8 cellular contexts compared by ENCODE assay signal in the genomic region with DNA sequence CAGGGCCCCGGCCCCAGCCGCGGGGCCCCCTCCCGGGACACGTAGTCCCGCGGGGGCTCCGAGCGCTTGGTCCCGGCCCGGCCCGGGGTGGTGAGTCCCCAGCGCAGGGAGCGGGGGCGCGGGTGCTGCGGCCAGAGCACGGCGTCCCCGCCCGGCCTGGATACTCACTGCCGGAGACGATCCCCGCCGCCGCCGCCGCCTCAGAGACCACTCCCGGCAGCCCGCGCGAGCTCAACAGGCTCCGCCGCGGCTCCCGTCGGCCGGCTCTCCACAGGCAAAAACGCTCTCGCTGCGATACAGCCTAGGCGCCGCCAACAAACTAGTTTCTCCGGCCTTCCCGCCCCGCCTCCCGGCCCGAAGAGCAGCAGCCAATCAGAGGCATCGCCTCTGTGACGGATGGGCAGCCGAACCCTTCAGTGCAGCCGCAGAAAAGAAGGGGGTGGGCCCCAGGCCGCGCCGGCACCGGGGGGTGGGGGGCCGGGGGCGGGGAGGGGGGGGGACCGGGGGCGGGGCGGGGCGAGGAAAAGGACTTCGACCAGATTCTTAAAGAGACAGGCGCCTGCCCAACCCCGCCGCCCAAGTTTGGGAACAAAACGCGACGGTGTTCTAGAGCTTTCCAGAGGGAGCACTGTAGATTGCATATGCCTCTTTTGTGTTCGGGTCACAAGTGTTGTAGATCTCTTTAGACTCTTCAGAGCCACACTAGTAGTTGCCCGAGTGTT. TPM values are rescaled to one million over a fixed set of nuclear protein-coding genes. Genes with fewer than 3 reads are reported as not detected.
DNase-seq lines count a peak whose midpoint lies in the region; ATAC-seq and TF ChIP-seq lines count a peak whose summit lies in the region.

Gene KLHL25, minus strand, starts transcription at position 328 of the 722 bp plus-strand sequence. CDS start 25,115 bp downstream, outside the sequence.

- peak within 1 kb of the TSS; percentile 49; the same call in 1 of the 2 replicates for H3K9ac ChIP-seq in KMS-11

- peaks cover 11% of the 10 kb centered on the region for H3K4me1 ChIP-seq in KMS-11 (ENCODE audit: low read depth, poor library complexity, severe bottlenecking)
- H3K4me1 ChIP-seq in Panc1 (ENCODE audit: control insufficient read depth, insufficient read depth, low read length): peaks cover 17% of the 10 kb centered on the region

- peak; percentile 70 for DNase-seq in DMS79 (lab: John Stamatoyannopoulos, UW)
- DNase-seq in Panc1 (ENCODE audit: low read depth, low spot score): peak; percentile 45
- DNase-seq in activated T-helper 1 cell treated with Interleukin-2 at 50 U/mL for 16 hours (ENCODE audit: low read depth): peak; percentile 89
- peak; percentile 93 for DNase-seq in fibroblast of gingiva (ENCODE audit: low read depth)
- peak; percentile 90 for DNase-seq in naive B cell
- DNase-seq in stimulated activated effector memory CD8-positive, alpha-beta T cell treated with anti-CD3 and anti-CD28 coated beads, Interleukin-12 subunit alpha, Interleukin-12 subunit beta, amount 100 ng/mL, for 72 hours (ENCODE audit: low spot score in 2 of 2): peak; percentile 77 to 91

- no peaks in the 10 kb centered on the region for H4K20me1 ChIP-seq in KMS-11 (ENCODE audit: insufficient read depth)

- no peaks in the 10 kb centered on the region for H3K36me3 Mint-ChIP-seq in naive B cell
- H3K36me3 Mint-ChIP-seq in stimulated activated effector memory CD8-positive, alpha-beta T cell treated with anti-CD3 and anti-CD28 coated beads, Interleukin-12 subunit alpha, Interleukin-12 subunit beta, amount 100 ng/mL, for 72 hours: peaks cover 6% of the 10 kb centered on the region

- peak within 1 kb of the TSS; percentile 89 to 96 (median 94) for H3K4me3 Mint-ChIP-seq in naive B cell
- peak within 1 kb of the TSS; percentile 80 for H3K4me3 Mint-ChIP-seq in stimulated activated effector memory CD8-positive, alpha-beta T cell treated with anti-CD3 and anti-CD28 coated beads, Interleukin-12 subunit alpha, Interleukin-12 subunit beta, amount 100 ng/mL, for 72 hours

- CTCF ChIA-PET in Panc1 (lab: Charles Lee): no interaction called here

- peak; percentile 99 for ATAC-seq in GM21786 (IDR thresholded peaks at IDR 0.05; ENCODE audit: unreplicated experiment)
- ATAC-seq in Panc1: peak; percentile 98
- ATAC-seq in naive B cell (ENCODE audit: low read depth in 2 of 2): peak; percentile 95 to 97
- ATAC-seq in stimulated activated effector memory CD8-positive, alpha-beta T cell treated with anti-CD3 and anti-CD28 coated beads, Interleukin-12 subunit alpha, Interleukin-12 subunit beta, amount 100 ng/mL, for 72 hours: peak; percentile 96

- no TSS peak for BruUV-seq in Panc1 (replicated peaks; lab: Mats Ljungman, UMichigan)

- peaks cover 0 to 3% (median 0%) of the 10 kb centered on the region in 7 donors for H3K9me3 Mint-ChIP-seq in naive B cell
- H3K9me3 Mint-ChIP-seq in stimulated activated effector memory CD8-positive, alpha-beta T cell treated with anti-CD3 and anti-CD28 coated beads, Interleukin-12 subunit alpha, Interleukin-12 subunit beta, amount 100 ng/mL, for 72 hours: no peaks in the 10 kb centered on the region

- H3K27me3 ChIP-seq in KMS-11 (ENCODE audit: insufficient read depth, low read depth): no peaks in the 10 kb centered on the region
- H3K27me3 ChIP-seq in Panc1 (ENCODE audit: control insufficient read depth, insufficient read depth, low read length): no peaks in the 10 kb centered on the region

- H3K4me2 ChIP-seq in KMS-11: peak within 1 kb of the TSS; percentile 97

- no peaks in the 10 kb centered on the region for H3K36me3 ChIP-seq in KMS-11 (ENCODE audit: insufficient read depth)
- H3K36me3 ChIP-seq in Panc1 (ENCODE audit: control insufficient read depth, insufficient read depth, low read length): no peaks in the 10 kb centered on the region; the same call in 1 of the 2 replicates

- no peak within 1 kb of the TSS for H3K27ac ChIP-seq in KMS-11
- H3K27ac ChIP-seq in Panc1 (ENCODE audit: low read length): peak within 1 kb of the TSS; percentile 84

- peaks cover 12% of the 10 kb centered on the region; the same call in 1 of the 2 replicates for H3K79me2 ChIP-seq in KMS-11 (ENCODE audit: insufficient read depth, low read depth)

- intact Hi-C loops in Panc1 (cut with micrococcal nuclease; ENCODE audit: unreplicated experiment): no loop called here

- H3K27me3 Mint-ChIP-seq in naive B cell: peaks cover 5 to 21% (median 18%) of the 10 kb centered on the region in 3 donors

- no peak within 1 kb of the TSS for H3K4me3 ChIP-seq in KMS-11 (IDR thresholded peaks at IDR 0.05; ENCODE audit: insufficient read depth, low read depth, low read length)
- H3K4me3 ChIP-seq in Panc1 (ENCODE audit: low read depth in 2 of 2, low read length in 2 of 2): peak within 1 kb of the TSS; percentile 77 to 87

- H3K27ac Mint-ChIP-seq in naive B cell: peak within 1 kb of the TSS; percentile 64 to 90 (median 85)
- peak within 1 kb of the TSS; percentile 75 for H3K27ac Mint-ChIP-seq in stimulated activated effector memory CD8-positive, alpha-beta T cell treated with anti-CD3 and anti-CD28 coated beads, Interleukin-12 subunit alpha, Interleukin-12 subunit beta, amount 100 ng/mL, for 72 hours

- TF ChIP-seq CTCF in KMS-11 (conservative IDR thresholded peaks at IDR 0.05; ENCODE audit: low read depth, low read length) (no peak), Panc1 (IDR thresholded peaks at IDR 0.05) (no peak)

- H3K9me3 ChIP-seq in Panc1 (ENCODE audit: control insufficient read depth, insufficient read depth, low read depth, low read length): no peaks in the 10 kb centered on the region

- H3K4me1 Mint-ChIP-seq in naive B cell: peaks cover 21 to 34% (median 27%) of the 10 kb centered on the region in 3 donors
- peaks cover 34% of the 10 kb centered on the region for H3K4me1 Mint-ChIP-seq in stimulated activated effector memory CD8-positive, alpha-beta T cell treated with anti-CD3 and anti-CD28 coated beads, Interleukin-12 subunit alpha, Interleukin-12 subunit beta, amount 100 ng/mL, for 72 hours

- in situ Hi-C loops in Panc1 (cut with HindIII; ENCODE audit: low pct_unique_long_range_greater_than_20kb, low sequenced_read_pairs): no loop called here

- POLR2A ChIA-PET in Panc1 (lab: Charles Lee): no interaction called here

- peak within 1 kb of the TSS; percentile 91 for H2AFZ ChIP-seq in KMS-11 (ENCODE audit: low read depth)

RNA-seq across cellular contexts. Expression of gene KLHL25, which starts in this region (rescaled TPM):
- total RNA-seq in Panc1 (2021; ENCODE audit: unreplicated experiment): 7.0 TPM
- 8.4 TPM for polyA plus RNA-seq in Panc1 (2012; ENCODE audit: insufficient read length)
- polyA plus RNA-seq in naive B cell (ENCODE audit: low read depth in 6 of 6): under 1 TPM; 0.21 to 0.63 (median 0.36) TPM

Comparison
In these comparisons a context has a peak if more than half of its experiments do, and no peak if none do; other contexts are left out.
1. Peak in DNase-seq and ATAC-seq in naive B cell; RNA of the gene not detected or under 1 TPM.